In genomic region chr7:138001529-138002095, GRCh38 we compare ENCODE assay signal across 8 cellular contexts. TPM values are rescaled to one million over a fixed set of nuclear protein-coding genes. Genes with fewer than 3 reads are reported as not detected.
DNase-seq lines count a peak whose midpoint lies in the region; ATAC-seq, FAIRE-seq and TF ChIP-seq lines count a peak whose summit lies in the region.

Gene CREB3L2, minus strand, starts transcription at chr7:138002086. Its CDS starts 381 bp downstream, at chr7:138001705.

- intact Hi-C loops in pancreas (cut with DNase I), result loop anchor here in 1 of 3 donors (5.0 kb wide), 1 partner anchor 94 kb away; no protein-coding TSS in a partner anchor

- H3K36me3 ChIP-seq in pancreas, result no peaks in the 10 kb centered on the region

- FAIRE-seq in pancreas (lab: Jason Lieb, UNC), result no peak

- H3K4me3 Mint-ChIP-seq in glutamatergic neuron (ENCODE audit: unreplicated experiment), result peak within 1 kb of the TSS; percentile 97
- peak within 1 kb of the TSS; percentile 96 for H3K4me3 Mint-ChIP-seq in type B pancreatic cell

- ATAC-seq in GM19025 (IDR thresholded peaks at IDR 0.05; ENCODE audit: low read depth, unreplicated experiment), result peak; percentile 23
- peak; percentile 50 for ATAC-seq in HG03354 (IDR thresholded peaks at IDR 0.05; ENCODE audit: poor library complexity, severe bottlenecking, unreplicated experiment)
- peak; percentile 44 to 67 (median 60) for ATAC-seq in pancreas

- TF ChIP-seq CTCF in glutamatergic neuron (IDR thresholded peaks at IDR 0.05; ENCODE audit: partially characterized antibody, unreplicated experiment), result no peak
- TF ChIP-seq CTCF in pancreas (IDR thresholded peaks at IDR 0.05), result no peak
- TF ChIP-seq CTCF in type B pancreatic cell (conservative IDR thresholded peaks at IDR 0.05), result no peak

- DNase-seq in AG08395 (ENCODE audit: low spot score) (peak; percentile 19), glutamatergic neuron (peak; percentile 83), pancreas (peak; percentile 54 to 89 (median 72)), type B pancreatic cell (ENCODE audit: extremely low spot score, unreplicated experiment) (peak; percentile 76)
- DNase-seq in activated naive CD4-positive, alpha-beta T cell (lab: John Stamatoyannopoulos, UW), result peak; percentile 14 to 53 (median 38)

- H3K27ac ChIP-seq in pancreas, result peak within 1 kb of the TSS; percentile 89 to 96 (median 93)

- H3K27me3 ChIP-seq in pancreas, result no peaks in the 10 kb centered on the region

- peak; percentile 40; the same call in 1 of the 2 replicates for TF ChIP-seq POLR2A in Raji (IDR thresholded peaks at IDR 0.05; ENCODE audit: insufficient read depth, low read depth, low read length)

- H3K27me3 Mint-ChIP-seq in glutamatergic neuron (ENCODE audit: unreplicated experiment) (peaks cover 4% of the 10 kb centered on the region), type B pancreatic cell (no peaks in the 10 kb centered on the region)

- peaks cover 3 to 15% (median 7%) of the 10 kb centered on the region in 3 donors for H3K4me1 ChIP-seq in pancreas

- H3K36me3 Mint-ChIP-seq in glutamatergic neuron (ENCODE audit: unreplicated experiment) (no peaks in the 10 kb centered on the region), type B pancreatic cell (peaks cover 23% of the 10 kb centered on the region)

- no peaks in the 10 kb centered on the region for H3K9me3 ChIP-seq in pancreas

- WGBS in pancreas, 2 donors, result 0% methylated on average over 41 to 47 of the region's 47 CpGs

- peak within 1 kb of the TSS; percentile 96 for H3K27ac Mint-ChIP-seq in glutamatergic neuron (ENCODE audit: unreplicated experiment)
- peak within 1 kb of the TSS; percentile 95 for H3K27ac Mint-ChIP-seq in type B pancreatic cell

- H3K4me1 Mint-ChIP-seq in glutamatergic neuron (ENCODE audit: low read depth, unreplicated experiment) (peaks cover 22% of the 10 kb centered on the region), type B pancreatic cell (ENCODE audit: unreplicated experiment) (peaks cover 33% of the 10 kb centered on the region)

- H3K9me3 Mint-ChIP-seq in glutamatergic neuron (ENCODE audit: unreplicated experiment), result peaks cover 16% of the 10 kb centered on the region
- no peaks in the 10 kb centered on the region for H3K9me3 Mint-ChIP-seq in type B pancreatic cell

- H3K4me3 ChIP-seq in pancreas, result peak within 1 kb of the TSS; percentile 69 to 97 (median 90)

RNA-seq across cellular contexts. Expression of gene CREB3L2, which starts in this region (rescaled TPM):
- 45.4 TPM for total RNA-seq in glutamatergic neuron (ENCODE audit: unreplicated experiment)
- 10 to 100 TPM; 21.3 to 38.4 (median 32.3) TPM for total RNA-seq in pancreas
- 10 to 100 TPM in 1 of 2 donors, 1 to 10 TPM in 1; 6.6 to 10.4 TPM for polyA plus RNA-seq in pancreas
- total RNA-seq in type B pancreatic cell (ENCODE audit: low replicate concordance), result 85.8 and 173 TPM in 2 replicates

Comparison
In these comparisons a context has a peak if more than half of its experiments do, and no peak if none do; other contexts are left out.
1. Peak in every context shown above with its lines: DNase-seq, ATAC-seq, H3K4me3 ChIP-seq and H3K27ac ChIP-seq.
2. DNase-seq: peak in every context shown above with its lines; median percentile 83 in glutamatergic neuron; 76 in type B pancreatic cell; 72 in pancreas; 38 in activated naive CD4-positive, alpha-beta T cell; 19 in AG08395.